12 cellular contexts compared by ENCODE assay signal in genomic region chr5:109412981-109413402, GRCh38. TPM values are rescaled to one million over a fixed set of nuclear protein-coding genes. Genes with fewer than 3 reads are reported as not detected.
DNase-seq lines count a peak whose midpoint lies in the region; ATAC-seq and TF ChIP-seq lines count a peak whose summit lies in the region.
"Had no signal": no experiment of that assay in that cellular context is flagged by ENCODE, and none has a peak within 500 bp of the region (broad histone marks: within the 10 kb centered on the region; RNA-seq: fewer than 3 reads in every experiment).

No MANE protein-coding gene starts in this region.

- no peaks in the 10 kb centered on the region for H3F3A ChIP-seq in GM23338 (replicated peaks; ENCODE audit: low read depth)

- H3K36me3 ChIP-seq in GM23338 (ENCODE audit: insufficient read depth) (no peaks in the 10 kb centered on the region), hepatocyte (replicated peaks; ENCODE audit: insufficient read depth, low read depth) (no peaks in the 10 kb centered on the region), rectal smooth muscle tissue (ENCODE audit: control insufficient read depth, insufficient read depth, low read length) (no peaks in the 10 kb centered on the region)
- H3K36me3 ChIP-seq: brain microvascular endothelial cell had no signal

- H3K27me3 Mint-ChIP-seq in GM23338 (ENCODE audit: insufficient read depth, low read depth, poor library complexity) = peaks cover 4% of the 10 kb centered on the region

- no peak overlapping the region for H3K4me3 ChIP-seq in GM23338
- H3K4me3 ChIP-seq in hepatocyte = no peak overlapping the region
- no peak overlapping the region for H3K4me3 ChIP-seq in rectal smooth muscle tissue (ENCODE audit: low read length)

- 0 out of 2 replicates have a peak, but pooled peaks cover 2% of the 10 kb centered on the region for H4K20me1 ChIP-seq in GM23338 (replicated peaks; ENCODE audit: insufficient read depth)
- H4K20me1 ChIP-seq in hepatocyte (ENCODE audit: insufficient read depth, poor library complexity, severe bottlenecking) = peaks cover 8% of the 10 kb centered on the region

- no peaks in the 10 kb centered on the region for H3K27me3 ChIP-seq in GM23338 (ENCODE audit: insufficient read depth)
- no peaks in the 10 kb centered on the region for H3K27me3 ChIP-seq in hepatocyte
- H3K27me3 ChIP-seq in rectal smooth muscle tissue (ENCODE audit: control insufficient read depth, insufficient read depth, low read length) = no peaks in the 10 kb centered on the region
- H3K27me3 ChIP-seq: brain microvascular endothelial cell had no signal

- TF ChIP-seq CTCF in GM23338 (conservative IDR thresholded peaks at IDR 0.05; ENCODE audit: low read depth in 2 of 2) (no peak), hepatocyte (IDR thresholded peaks at IDR 0.05; ENCODE audit: poor library complexity) (no peak)

- H2AFZ ChIP-seq in GM23338 = peak overlapping the region; percentile 33; the same call in 1 of the 2 replicates
- no peak overlapping the region for H2AFZ ChIP-seq in hepatocyte

- H3K4me3 Mint-ChIP-seq in GM23338 = no peak overlapping the region

- no peak for DNase-seq in GM23338 (ENCODE audit: low spot score)
- peak; percentile 63 for DNase-seq in NCI-H446 treated with DMSO at 0.1 percent for 48 hours (lab: John Stamatoyannopoulos, UW)
- no peak for DNase-seq in hepatocyte (ENCODE audit: low spot score)
- no peak for DNase-seq in SW 1271 (lab: John Stamatoyannopoulos, UW)
- no peak for DNase-seq in GOT3 (lab: John Stamatoyannopoulos, UW)
- DNase-seq: DMS153, small intestine had no signal

- ATAC-seq in GM23338 = no peak
- no peak for ATAC-seq in HG02678 (IDR thresholded peaks at IDR 0.05; ENCODE audit: unreplicated experiment)
- no peak for ATAC-seq in HG03097 (IDR thresholded peaks at IDR 0.05; ENCODE audit: low FRiP score, unreplicated experiment)
- ATAC-seq: left cardiac atrium had no signal

- no peaks in the 10 kb centered on the region for H3K9me3 ChIP-seq in hepatocyte (ENCODE audit: low read depth)

- no peak overlapping the region for H3K4me2 ChIP-seq in GM23338
- peak overlapping the region; percentile 6 for H3K4me2 ChIP-seq in hepatocyte

- 24% methylated on average over 1 of the region's 1 CpG for WGBS in hepatocyte (ENCODE audit: low lambda C conversion rate, missing lambda C conversion rate)

- H3K4me1 ChIP-seq in GM23338 (ENCODE audit: insufficient read depth) (peaks cover 11% of the 10 kb centered on the region), hepatocyte (ENCODE audit: insufficient read depth) (peaks cover 5% of the 10 kb centered on the region), rectal smooth muscle tissue (ENCODE audit: control insufficient read depth, insufficient read depth, low read length) (peaks cover 23% of the 10 kb centered on the region)

- no peak overlapping the region for H3K9ac ChIP-seq in rectal smooth muscle tissue (ENCODE audit: low read length)

- H3K9me2 ChIP-seq in GM23338 (ENCODE audit: insufficient read depth) (no peaks in the 10 kb centered on the region), hepatocyte (replicated peaks; ENCODE audit: insufficient read depth) (no peaks in the 10 kb centered on the region)

- H3K9me3 Mint-ChIP-seq in GM23338 = peaks cover 16% of the 10 kb centered on the region

- peaks cover 12% of the 10 kb centered on the region for H3K79me2 ChIP-seq in GM23338 (replicated peaks; ENCODE audit: insufficient read depth)
- H3K79me2 ChIP-seq in hepatocyte = peaks cover 12% of the 10 kb centered on the region

- peaks cover 12% of the 10 kb centered on the region; the same call in 2 of the 3 replicates for H3K36me3 Mint-ChIP-seq in GM23338 (ENCODE audit: low read depth)

- peak overlapping the region; percentile 70 for H3K27ac Mint-ChIP-seq in GM23338

- peak overlapping the region; percentile 23; the same call in 1 of the 2 replicates for H3K27ac ChIP-seq in GM23338 (ENCODE audit: low read depth)
- H3K27ac ChIP-seq in hepatocyte = peak overlapping the region; percentile 36
- peak overlapping the region; percentile 68 for H3K27ac ChIP-seq in rectal smooth muscle tissue (ENCODE audit: low read depth, low read length)

- peaks cover 17% of the 10 kb centered on the region for H3K4me1 Mint-ChIP-seq in GM23338

TF ChIP-seq in GM23338, 12 proteins besides CTCF, POLR2A, EP300 and RAD21 (continues in another document):
- TF ChIP-seq POLR2AphosphoS5 (IDR thresholded peaks at IDR 0.05; ENCODE audit: low read depth) (no peak), EZH2 (IDR thresholded peaks at IDR 0.05; ENCODE audit: low read depth, unreplicated experiment) (no peak), JUNB (IDR thresholded peaks at IDR 0.05; ENCODE audit: unreplicated experiment) (no peak), ETS1 (IDR thresholded peaks at IDR 0.05) (no peak), STAT1 (IDR thresholded peaks at IDR 0.05; ENCODE audit: unreplicated experiment) (no peak), ZNF114 (CRISPR knock-in tag; IDR thresholded peaks at IDR 0.05) (no peak), CREB1 (CRISPR knock-in tag; IDR thresholded peaks at IDR 0.05; ENCODE audit: low read depth) (no peak), ZNF331 (CRISPR knock-in tag; IDR thresholded peaks at IDR 0.05; ENCODE audit: low read depth) (no peak), ZNF462 (CRISPR knock-in tag; IDR thresholded peaks at IDR 0.05) (no peak)

RNA-seq across cellular contexts. Expression of gene PJA2, which starts 3.2 kb away (rescaled TPM):
- total RNA-seq in GM23338 (2014; rRNA removed; shearing (Covaris generic)) = 62.5 and 65.3 TPM in 2 replicates
- polyA plus RNA-seq in GM23338 (2016; fragmentation: Nextera tagmentation; extraction: Ambion mirVana) (30.3 and 31.5 TPM in 2 replicates), hepatocyte (56.2 and 65.4 TPM in 2 replicates)
- 144 and 147 TPM in 2 replicates for total RNA-seq in hepatocyte
